In the genomic region with DNA sequence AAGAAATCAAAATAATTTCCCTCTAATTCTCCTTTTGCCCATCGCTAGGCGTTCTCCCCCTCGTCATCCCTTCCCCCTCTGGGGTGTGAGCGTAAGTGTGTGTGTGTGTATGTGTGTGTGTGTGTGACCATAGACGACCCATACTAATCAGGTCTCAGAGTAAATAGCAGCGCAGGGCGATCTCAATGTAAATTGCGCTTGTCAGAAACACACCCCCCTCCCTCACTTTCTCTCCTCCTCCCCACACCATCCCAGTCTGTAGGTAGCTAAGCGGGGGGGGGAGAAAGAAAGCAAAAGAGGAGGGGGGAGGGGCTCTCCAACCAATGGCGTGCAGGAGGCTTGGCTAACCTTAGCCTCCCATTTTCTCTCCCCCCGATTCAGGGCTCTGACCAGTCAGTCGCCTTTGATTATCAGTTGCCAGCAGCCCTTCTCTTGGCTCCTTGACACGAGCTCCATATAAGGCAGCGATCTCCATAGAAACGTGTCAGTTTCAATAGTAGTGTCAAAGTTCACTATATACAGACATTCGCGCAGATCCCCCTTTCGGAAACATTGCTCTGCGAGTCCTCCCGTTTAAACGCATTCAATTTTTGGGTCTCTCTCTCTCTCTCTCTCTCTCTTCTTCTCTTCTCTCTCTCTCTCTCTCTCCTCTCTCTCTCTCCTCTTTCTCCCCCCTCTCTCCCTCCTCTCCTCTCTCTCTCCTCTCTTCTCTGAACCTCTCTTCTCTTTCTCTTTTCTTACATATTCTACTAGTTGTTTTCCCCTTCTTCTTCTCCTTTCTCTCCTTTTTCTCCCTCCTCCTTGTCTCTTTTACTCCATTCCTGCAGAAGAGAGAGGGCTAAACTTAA, we compare ENCODE assay signal across 8 cellular contexts. TPM values are rescaled to one million over a fixed set of nuclear protein-coding genes. Genes with fewer than 3 reads are reported as not detected.
DNase-seq lines count a peak whose midpoint lies in the region; ATAC-seq and TF ChIP-seq lines count a peak whose summit lies in the region.

A gene (plus strand): TSS at position 546 of the 848 bp plus-strand sequence. CDS start 1,802 bp downstream, outside the sequence.

- intact Hi-C loops in transverse colon (cut with DNase I; ENCODE audit: low total_unique reads) = loop anchor here (10.0 kb wide), 1 partner anchor 222 kb away; no protein-coding TSS in a partner anchor

- peak within 1 kb of the TSS; percentile 95 for H3K4me2 ChIP-seq in KMS-11

- ATAC-seq in lung (ENCODE audit: insufficient read depth, low FRiP score) (peak; percentile 15), HG03442 (IDR thresholded peaks at IDR 0.05; ENCODE audit: unreplicated experiment) (no peak)

- H3K4me3 ChIP-seq in KMS-11 (IDR thresholded peaks at IDR 0.05; ENCODE audit: insufficient read depth, low read depth, low read length) (no peak within 1 kb of the TSS), Peyer's patch (peak within 1 kb of the TSS; percentile 33 to 67 (median 56)), lung (peak within 1 kb of the TSS; percentile 69), transverse colon (peak within 1 kb of the TSS; percentile 19 to 55 (median 50))

- H3K79me2 ChIP-seq in KMS-11 (ENCODE audit: insufficient read depth, low read depth) = no peaks in the 10 kb centered on the region

- H3K27ac ChIP-seq in KMS-11 (no peak within 1 kb of the TSS), Peyer's patch (peak within 1 kb of the TSS; percentile 13 to 68 (median 54)), lung (ENCODE audit: low read depth in 1 of 2, low read length in 1 of 2) (peak within 1 kb of the TSS in 1 of 2 donors; percentile 86), transverse colon (peak within 1 kb of the TSS; percentile 53 to 65 (median 54))

- peak within 1 kb of the TSS; percentile 49 for H2AFZ ChIP-seq in KMS-11 (ENCODE audit: low read depth)

- 8% methylated on average over 20 to 21 of the region's 21 CpGs for WGBS in lung, 2 donors
- WGBS in transverse colon (ENCODE audit: low coverage in 1 of 2), 2 donors = 0 to 4% methylated on average over 3 to 21 of the region's 21 CpGs

- H4K20me1 ChIP-seq in KMS-11 (ENCODE audit: insufficient read depth) = no peaks in the 10 kb centered on the region

- H3K27me3 ChIP-seq in KMS-11 (ENCODE audit: insufficient read depth, low read depth) (peaks cover 7% of the 10 kb centered on the region), Peyer's patch (peaks cover 0 to 41% of the 10 kb centered on the region in 2 donors), lung (ENCODE audit: control insufficient read depth, insufficient read depth) (no peaks in the 10 kb centered on the region), transverse colon (peaks cover 94% of the 10 kb centered on the region)

- no peak within 1 kb of the TSS for H3K9ac ChIP-seq in KMS-11

- TF ChIP-seq POLR2A in Peyer's patch (IDR thresholded peaks at IDR 0.05) (no peak), transverse colon (IDR thresholded peaks at IDR 0.05) (peak; percentile 27)

- no peaks in the 10 kb centered on the region for H3K36me3 ChIP-seq in KMS-11 (ENCODE audit: insufficient read depth)
- no peaks in the 10 kb centered on the region for H3K36me3 ChIP-seq in Peyer's patch
- H3K36me3 ChIP-seq in lung (ENCODE audit: control insufficient read depth in 2 of 2, insufficient read depth in 2 of 2, low read length in 2 of 2) = peaks cover 0 to 3% of the 10 kb centered on the region in 2 donors
- H3K36me3 ChIP-seq in transverse colon = no peaks in the 10 kb centered on the region

- no peaks in the 10 kb centered on the region for H3K9me3 ChIP-seq in Peyer's patch
- H3K9me3 ChIP-seq in lung (ENCODE audit: control insufficient read depth in 2 of 2, insufficient read depth in 1 of 2, low read length in 1 of 2) = peaks cover 0 to 5% of the 10 kb centered on the region in 2 donors
- no peaks in the 10 kb centered on the region for H3K9me3 ChIP-seq in transverse colon

- TF ChIP-seq CTCF in KMS-11 (conservative IDR thresholded peaks at IDR 0.05; ENCODE audit: low read depth, low read length) (no peak), Peyer's patch (IDR thresholded peaks at IDR 0.05) (peak in 4 of 6 experiments; percentile 27 to 79 (median 52)), lung (IDR thresholded peaks at IDR 0.05; ENCODE audit: control extremely low read depth, extremely low read depth) (peak; percentile 93), transverse colon (IDR thresholded peaks at IDR 0.05) (peak in 4 of 5 experiments; percentile 11 to 82 (median 46)), GM20000 (IDR thresholded peaks at IDR 0.05; ENCODE audit: extremely low read depth, missing control alignments) (no peak)

- in situ Hi-C loops in G401 (cut with HindIII; ENCODE audit: low sequenced_read_pairs) = no loop called here
- in situ Hi-C loops in transverse colon (cut with MboI; ENCODE audit: low pct_ligation_motif_present in 1 of 4, low pct_unique_long_range_greater_than_20kb in 1 of 4, low sequenced_read_pairs in 3 of 4) = loop anchor here in 3 of 4 donors (25.0 kb wide), 2 partner anchors 204 to 329 kb away; no protein-coding TSS in a partner anchor

- no peak for TF ChIP-seq EP300 in transverse colon (IDR thresholded peaks at IDR 0.05; ENCODE audit: low read depth)

- peaks cover 13% of the 10 kb centered on the region for H3K4me1 ChIP-seq in KMS-11 (ENCODE audit: low read depth, poor library complexity, severe bottlenecking)
- peaks cover 0 to 47% (median 23%) of the 10 kb centered on the region in 4 donors for H3K4me1 ChIP-seq in Peyer's patch
- H3K4me1 ChIP-seq in lung (ENCODE audit: control insufficient read depth in 2 of 2, insufficient read depth in 2 of 2, low read length in 2 of 2) = peaks cover 0 to 20% of the 10 kb centered on the region in 2 donors
- peaks cover 9 to 61% (median 40%) of the 10 kb centered on the region in 4 donors for H3K4me1 ChIP-seq in transverse colon

- DNase-seq in G401 (ENCODE audit: low spot score) (peak; percentile 99), Peyer's patch (peak in 1 of 3 donors; percentile 74), dedifferentiated amniotic fluid mesenchymal stem cell (ENCODE audit: extremely low spot score) (peak; percentile 86), lung (ENCODE audit: low spot score) (peak; percentile 63), transverse colon (peak; percentile 55), GM20000 (ENCODE audit: low spot score) (no peak)

RNA-seq across cellular contexts. Expression of the gene that starts here (rescaled TPM):
- 175 and 199 TPM in 2 replicates for total RNA-seq in G401 (2014; rRNA removed; shearing (Covaris generic))
- 10 to 100 TPM in 1 of 4 donors, 1 to 10 TPM in 3; 2.1 to 28.1 (median 7.0) TPM for total RNA-seq in Peyer's patch
- total RNA-seq in lung = 100 to 1,000 TPM in 1 of 2 donors, 10 to 100 TPM in 1; 57.3 to 104 TPM
- 10 to 100 TPM; 15.2 to 59.3 TPM for polyA plus RNA-seq in lung
- 1 to 10 TPM; 1.5 to 6.2 (median 3.2) TPM for total RNA-seq in transverse colon

Comparison
In these comparisons a context has a peak if more than half of its experiments do, and no peak if none do; other contexts are left out.
1. CTCF ChIP-seq: peak in Peyer's patch (4 of 6), lung (single experiment) and transverse colon (4 of 5); none in KMS-11 (single experiment) and GM20000 (single experiment).